Comparison of ENCODE assay signal across 1 cellular context in the genomic region with DNA sequence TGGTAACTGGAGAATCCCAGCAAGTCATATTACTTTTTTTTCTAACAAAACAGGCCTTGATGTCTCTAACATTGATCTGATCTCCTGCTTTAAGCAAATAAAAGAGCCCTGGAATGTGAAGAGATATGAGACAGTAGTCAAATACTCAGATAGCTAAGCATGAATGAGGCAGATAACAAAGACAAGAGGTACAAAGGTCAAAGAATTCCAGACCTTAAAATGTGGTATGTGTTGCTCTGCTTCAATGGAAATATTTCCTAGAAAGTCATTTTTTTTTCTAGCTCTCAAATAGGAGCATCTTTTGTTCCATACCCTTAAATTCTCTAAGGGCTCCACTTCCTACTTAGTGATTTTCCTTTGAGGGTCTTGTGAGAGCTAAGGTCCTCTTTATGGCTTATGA.
TF ChIP-seq lines count a peak whose summit lies in the region.

No MANE protein-coding gene starts in this region.

TF ChIP-seq in HepG2, 621 proteins besides CTCF, POLR2A, EP300 and RAD21 (continued from another document and continues in another):
- no peak for TF ChIP-seq CBX5 (CRISPR knock-in tag; IDR thresholded peaks at IDR 0.05; ENCODE audit: borderline replicate concordance)
- no peak; the same call in 1 of the 2 replicates for TF ChIP-seq FOSL2 (CRISPR knock-in tag; IDR thresholded peaks at IDR 0.05)
- no peak for TF ChIP-seq FOXA1 (IDR thresholded peaks at IDR 0.05)
- 0 out of 2 replicates have a peak, but pooled peaks have one; percentile 30 for TF ChIP-seq FOXA1 (CRISPR knock-in tag; IDR thresholded peaks at IDR 0.05)
- no peak for TF ChIP-seq CREB1 (IDR thresholded peaks at IDR 0.05)
- peak; percentile 27; the same call in 1 of the 2 replicates for TF ChIP-seq CREB1 (CRISPR knock-in tag; IDR thresholded peaks at IDR 0.05)
- TF ChIP-seq ZNF24 (IDR thresholded peaks at IDR 0.05), result no peak
- TF ChIP-seq HNRNPK (IDR thresholded peaks at IDR 0.05; ENCODE audit: low read depth, low read length, poor library complexity, severe bottlenecking), result no peak
- TF ChIP-seq TCF7 (IDR thresholded peaks at IDR 0.05; ENCODE audit: low read depth), result peak; percentile 47; the same call in 1 of the 2 replicates
- no peak for TF ChIP-seq ZBTB20 (CRISPR knock-in tag; IDR thresholded peaks at IDR 0.05; ENCODE audit: borderline replicate concordance, low read depth)
- TF ChIP-seq POLR2G (IDR thresholded peaks at IDR 0.05; ENCODE audit: low read depth, low read length), result no peak
- TF ChIP-seq, protein P1, sequence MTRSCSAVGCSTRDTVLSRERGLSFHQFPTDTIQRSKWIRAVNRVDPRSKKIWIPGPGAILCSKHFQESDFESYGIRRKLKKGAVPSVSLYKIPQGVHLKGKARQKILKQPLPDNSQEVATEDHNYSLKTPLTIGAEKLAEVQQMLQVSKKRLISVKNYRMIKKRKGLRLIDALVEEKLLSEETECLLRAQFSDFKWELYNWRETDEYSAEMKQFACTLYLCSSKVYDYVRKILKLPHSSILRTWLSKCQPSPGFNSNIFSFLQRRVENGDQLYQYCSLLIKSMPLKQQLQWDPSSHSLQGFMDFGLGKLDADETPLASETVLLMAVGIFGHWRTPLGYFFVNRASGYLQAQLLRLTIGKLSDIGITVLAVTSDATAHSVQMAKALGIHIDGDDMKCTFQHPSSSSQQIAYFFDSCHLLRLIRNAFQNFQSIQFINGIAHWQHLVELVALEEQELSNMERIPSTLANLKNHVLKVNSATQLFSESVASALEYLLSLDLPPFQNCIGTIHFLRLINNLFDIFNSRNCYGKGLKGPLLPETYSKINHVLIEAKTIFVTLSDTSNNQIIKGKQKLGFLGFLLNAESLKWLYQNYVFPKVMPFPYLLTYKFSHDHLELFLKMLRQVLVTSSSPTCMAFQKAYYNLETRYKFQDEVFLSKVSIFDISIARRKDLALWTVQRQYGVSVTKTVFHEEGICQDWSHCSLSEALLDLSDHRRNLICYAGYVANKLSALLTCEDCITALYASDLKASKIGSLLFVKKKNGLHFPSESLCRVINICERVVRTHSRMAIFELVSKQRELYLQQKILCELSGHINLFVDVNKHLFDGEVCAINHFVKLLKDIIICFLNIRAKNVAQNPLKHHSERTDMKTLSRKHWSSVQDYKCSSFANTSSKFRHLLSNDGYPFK (CRISPR knock-in tag; IDR thresholded peaks at IDR 0.05; ENCODE audit: borderline replicate concordance), result no peak
- TF ChIP-seq MIER3 (CRISPR knock-in tag; IDR thresholded peaks at IDR 0.05; ENCODE audit: borderline replicate concordance), result no peak
- peak; percentile 77 for TF ChIP-seq HNF4A (CRISPR knock-in tag; IDR thresholded peaks at IDR 0.05)
- TF ChIP-seq RCOR2 (CRISPR knock-in tag; IDR thresholded peaks at IDR 0.05), result no peak
- TF ChIP-seq, protein P2, sequence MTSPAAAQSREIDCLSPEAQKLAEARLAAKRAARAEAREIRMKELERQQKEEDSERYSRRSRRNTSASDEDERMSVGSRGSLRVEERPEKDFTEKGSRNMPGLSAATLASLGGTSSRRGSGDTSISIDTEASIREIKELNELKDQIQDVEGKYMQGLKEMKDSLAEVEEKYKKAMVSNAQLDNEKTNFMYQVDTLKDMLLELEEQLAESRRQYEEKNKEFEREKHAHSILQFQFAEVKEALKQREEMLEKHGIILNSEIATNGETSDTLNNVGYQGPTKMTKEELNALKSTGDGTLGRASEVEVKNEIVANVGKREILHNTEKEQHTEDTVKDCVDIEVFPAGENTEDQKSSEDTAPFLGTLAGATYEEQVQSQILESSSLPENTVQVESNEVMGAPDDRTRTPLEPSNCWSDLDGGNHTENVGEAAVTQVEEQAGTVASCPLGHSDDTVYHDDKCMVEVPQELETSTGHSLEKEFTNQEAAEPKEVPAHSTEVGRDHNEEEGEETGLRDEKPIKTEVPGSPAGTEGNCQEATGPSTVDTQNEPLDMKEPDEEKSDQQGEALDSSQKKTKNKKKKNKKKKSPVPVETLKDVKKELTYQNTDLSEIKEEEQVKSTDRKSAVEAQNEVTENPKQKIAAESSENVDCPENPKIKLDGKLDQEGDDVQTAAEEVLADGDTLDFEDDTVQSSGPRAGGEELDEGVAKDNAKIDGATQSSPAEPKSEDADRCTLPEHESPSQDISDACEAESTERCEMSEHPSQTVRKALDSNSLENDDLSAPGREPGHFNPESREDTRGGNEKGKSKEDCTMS (CRISPR knock-in tag; conservative IDR thresholded peaks at IDR 0.05), result no peak
- TF ChIP-seq PAF1 (CRISPR knock-in tag; IDR thresholded peaks at IDR 0.05), result no peak
- TF ChIP-seq, protein P3, sequence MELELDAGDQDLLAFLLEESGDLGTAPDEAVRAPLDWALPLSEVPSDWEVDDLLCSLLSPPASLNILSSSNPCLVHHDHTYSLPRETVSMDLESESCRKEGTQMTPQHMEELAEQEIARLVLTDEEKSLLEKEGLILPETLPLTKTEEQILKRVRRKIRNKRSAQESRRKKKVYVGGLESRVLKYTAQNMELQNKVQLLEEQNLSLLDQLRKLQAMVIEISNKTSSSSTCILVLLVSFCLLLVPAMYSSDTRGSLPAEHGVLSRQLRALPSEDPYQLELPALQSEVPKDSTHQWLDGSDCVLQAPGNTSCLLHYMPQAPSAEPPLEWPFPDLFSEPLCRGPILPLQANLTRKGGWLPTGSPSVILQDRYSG (CRISPR knock-in tag; IDR thresholded peaks at IDR 0.05), result no peak
- TF ChIP-seq, protein P4, sequence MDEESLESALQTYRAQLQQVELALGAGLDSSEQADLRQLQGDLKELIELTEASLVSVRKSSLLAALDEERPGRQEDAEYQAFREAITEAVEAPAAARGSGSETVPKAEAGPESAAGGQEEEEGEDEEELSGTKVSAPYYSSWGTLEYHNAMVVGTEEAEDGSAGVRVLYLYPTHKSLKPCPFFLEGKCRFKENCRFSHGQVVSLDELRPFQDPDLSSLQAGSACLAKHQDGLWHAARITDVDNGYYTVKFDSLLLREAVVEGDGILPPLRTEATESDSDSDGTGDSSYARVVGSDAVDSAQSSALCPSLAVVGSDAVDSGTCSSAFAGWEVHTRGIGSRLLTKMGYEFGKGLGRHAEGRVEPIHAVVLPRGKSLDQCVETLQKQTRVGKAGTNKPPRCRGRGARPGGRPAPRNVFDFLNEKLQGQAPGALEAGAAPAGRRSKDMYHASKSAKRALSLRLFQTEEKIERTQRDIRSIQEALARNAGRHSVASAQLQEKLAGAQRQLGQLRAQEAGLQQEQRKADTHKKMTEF (CRISPR knock-in tag; IDR thresholded peaks at IDR 0.05), result no peak
- TF ChIP-seq, protein P5, sequence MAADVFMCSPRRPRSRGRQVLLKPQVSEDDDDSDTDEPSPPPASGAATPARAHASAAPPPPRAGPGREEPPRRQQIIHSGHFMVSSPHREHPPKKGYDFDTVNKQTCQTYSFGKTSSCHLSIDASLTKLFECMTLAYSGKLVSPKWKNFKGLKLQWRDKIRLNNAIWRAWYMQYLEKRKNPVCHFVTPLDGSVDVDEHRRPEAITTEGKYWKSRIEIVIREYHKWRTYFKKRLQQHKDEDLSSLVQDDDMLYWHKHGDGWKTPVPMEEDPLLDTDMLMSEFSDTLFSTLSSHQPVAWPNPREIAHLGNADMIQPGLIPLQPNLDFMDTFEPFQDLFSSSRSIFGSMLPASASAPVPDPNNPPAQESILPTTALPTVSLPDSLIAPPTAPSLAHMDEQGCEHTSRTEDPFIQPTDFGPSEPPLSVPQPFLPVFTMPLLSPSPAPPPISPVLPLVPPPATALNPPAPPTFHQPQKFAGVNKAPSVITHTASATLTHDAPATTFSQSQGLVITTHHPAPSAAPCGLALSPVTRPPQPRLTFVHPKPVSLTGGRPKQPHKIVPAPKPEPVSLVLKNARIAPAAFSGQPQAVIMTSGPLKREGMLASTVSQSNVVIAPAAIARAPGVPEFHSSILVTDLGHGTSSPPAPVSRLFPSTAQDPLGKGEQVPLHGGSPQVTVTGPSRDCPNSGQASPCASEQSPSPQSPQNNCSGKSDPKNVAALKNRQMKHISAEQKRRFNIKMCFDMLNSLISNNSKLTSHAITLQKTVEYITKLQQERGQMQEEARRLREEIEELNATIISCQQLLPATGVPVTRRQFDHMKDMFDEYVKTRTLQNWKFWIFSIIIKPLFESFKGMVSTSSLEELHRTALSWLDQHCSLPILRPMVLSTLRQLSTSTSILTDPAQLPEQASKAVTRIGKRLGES (CRISPR knock-in tag; IDR thresholded peaks at IDR 0.05; ENCODE audit: borderline replicate concordance), result no peak
- no peak for TF ChIP-seq DR1 (CRISPR knock-in tag; IDR thresholded peaks at IDR 0.05)
- no peak for TF ChIP-seq ZNF550 (CRISPR knock-in tag; IDR thresholded peaks at IDR 0.05; ENCODE audit: borderline replicate concordance)
- TF ChIP-seq NR2F2 (IDR thresholded peaks at IDR 0.05; ENCODE audit: borderline replicate concordance, low read depth), result no peak
- TF ChIP-seq, protein P6, sequence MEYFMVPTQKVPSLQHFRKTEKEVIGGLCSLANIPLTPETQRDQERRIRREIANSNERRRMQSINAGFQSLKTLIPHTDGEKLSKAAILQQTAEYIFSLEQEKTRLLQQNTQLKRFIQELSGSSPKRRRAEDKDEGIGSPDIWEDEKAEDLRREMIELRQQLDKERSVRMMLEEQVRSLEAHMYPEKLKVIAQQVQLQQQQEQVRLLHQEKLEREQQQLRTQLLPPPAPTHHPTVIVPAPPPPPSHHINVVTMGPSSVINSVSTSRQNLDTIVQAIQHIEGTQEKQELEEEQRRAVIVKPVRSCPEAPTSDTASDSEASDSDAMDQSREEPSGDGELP (IDR thresholded peaks at IDR 0.05; ENCODE audit: borderline replicate concordance, low read depth), result no peak
- TF ChIP-seq HDAC2 (CRISPR knock-in tag; IDR thresholded peaks at IDR 0.05), result 0 out of 2 replicates have a peak, but pooled peaks have one; percentile 22
- TF ChIP-seq NAIF1 (CRISPR knock-in tag; IDR thresholded peaks at IDR 0.05; ENCODE audit: borderline replicate concordance), result no peak
- no peak for TF ChIP-seq CAMTA2 (CRISPR knock-in tag; IDR thresholded peaks at IDR 0.05; ENCODE audit: borderline replicate concordance)
- TF ChIP-seq ZNF225 (CRISPR knock-in tag; IDR thresholded peaks at IDR 0.05), result no peak
- no peak for TF ChIP-seq ATF7-NPFF (CRISPR knock-in tag; IDR thresholded peaks at IDR 0.05; ENCODE audit: low read depth)
- TF ChIP-seq, protein P7, sequence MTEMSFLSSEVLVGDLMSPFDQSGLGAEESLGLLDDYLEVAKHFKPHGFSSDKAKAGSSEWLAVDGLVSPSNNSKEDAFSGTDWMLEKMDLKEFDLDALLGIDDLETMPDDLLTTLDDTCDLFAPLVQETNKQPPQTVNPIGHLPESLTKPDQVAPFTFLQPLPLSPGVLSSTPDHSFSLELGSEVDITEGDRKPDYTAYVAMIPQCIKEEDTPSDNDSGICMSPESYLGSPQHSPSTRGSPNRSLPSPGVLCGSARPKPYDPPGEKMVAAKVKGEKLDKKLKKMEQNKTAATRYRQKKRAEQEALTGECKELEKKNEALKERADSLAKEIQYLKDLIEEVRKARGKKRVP (CRISPR knock-in tag; IDR thresholded peaks at IDR 0.05), result no peak
- peak; percentile 82; the same call in 1 of the 2 replicates for TF ChIP-seq HMG20B (CRISPR knock-in tag; conservative IDR thresholded peaks at IDR 0.05)
- TF ChIP-seq, protein P8, sequence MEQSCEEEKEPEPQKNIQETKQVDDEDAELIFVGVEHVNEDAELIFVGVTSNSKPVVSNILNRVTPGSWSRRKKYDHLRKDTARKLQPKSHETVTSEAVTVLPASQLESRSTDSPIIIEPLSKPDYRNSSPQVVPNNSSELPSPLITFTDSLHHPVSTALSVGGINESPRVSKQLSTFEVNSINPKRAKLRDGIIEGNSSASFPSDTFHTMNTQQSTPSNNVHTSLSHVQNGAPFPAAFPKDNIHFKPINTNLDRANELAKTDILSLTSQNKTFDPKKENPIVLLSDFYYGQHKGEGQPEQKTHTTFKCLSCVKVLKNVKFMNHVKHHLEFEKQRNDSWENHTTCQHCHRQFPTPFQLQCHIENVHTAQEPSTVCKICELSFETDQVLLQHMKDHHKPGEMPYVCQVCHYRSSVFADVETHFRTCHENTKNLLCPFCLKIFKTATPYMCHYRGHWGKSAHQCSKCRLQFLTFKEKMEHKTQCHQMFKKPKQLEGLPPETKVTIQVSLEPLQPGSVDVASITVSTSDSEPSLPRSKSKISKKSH (CRISPR knock-in tag; IDR thresholded peaks at IDR 0.05; ENCODE audit: borderline replicate concordance), result no peak
- TF ChIP-seq, protein P9, sequence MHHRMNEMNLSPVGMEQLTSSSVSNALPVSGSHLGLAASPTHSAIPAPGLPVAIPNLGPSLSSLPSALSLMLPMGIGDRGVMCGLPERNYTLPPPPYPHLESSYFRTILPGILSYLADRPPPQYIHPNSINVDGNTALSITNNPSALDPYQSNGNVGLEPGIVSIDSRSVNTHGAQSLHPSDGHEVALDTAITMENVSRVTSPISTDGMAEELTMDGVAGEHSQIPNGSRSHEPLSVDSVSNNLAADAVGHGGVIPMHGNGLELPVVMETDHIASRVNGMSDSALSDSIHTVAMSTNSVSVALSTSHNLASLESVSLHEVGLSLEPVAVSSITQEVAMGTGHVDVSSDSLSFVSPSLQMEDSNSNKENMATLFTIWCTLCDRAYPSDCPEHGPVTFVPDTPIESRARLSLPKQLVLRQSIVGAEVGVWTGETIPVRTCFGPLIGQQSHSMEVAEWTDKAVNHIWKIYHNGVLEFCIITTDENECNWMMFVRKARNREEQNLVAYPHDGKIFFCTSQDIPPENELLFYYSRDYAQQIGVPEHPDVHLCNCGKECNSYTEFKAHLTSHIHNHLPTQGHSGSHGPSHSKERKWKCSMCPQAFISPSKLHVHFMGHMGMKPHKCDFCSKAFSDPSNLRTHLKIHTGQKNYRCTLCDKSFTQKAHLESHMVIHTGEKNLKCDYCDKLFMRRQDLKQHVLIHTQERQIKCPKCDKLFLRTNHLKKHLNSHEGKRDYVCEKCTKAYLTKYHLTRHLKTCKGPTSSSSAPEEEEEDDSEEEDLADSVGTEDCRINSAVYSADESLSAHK (CRISPR knock-in tag; IDR thresholded peaks at IDR 0.05; ENCODE audit: borderline replicate concordance), result no peak
- TF ChIP-seq, protein P10, sequence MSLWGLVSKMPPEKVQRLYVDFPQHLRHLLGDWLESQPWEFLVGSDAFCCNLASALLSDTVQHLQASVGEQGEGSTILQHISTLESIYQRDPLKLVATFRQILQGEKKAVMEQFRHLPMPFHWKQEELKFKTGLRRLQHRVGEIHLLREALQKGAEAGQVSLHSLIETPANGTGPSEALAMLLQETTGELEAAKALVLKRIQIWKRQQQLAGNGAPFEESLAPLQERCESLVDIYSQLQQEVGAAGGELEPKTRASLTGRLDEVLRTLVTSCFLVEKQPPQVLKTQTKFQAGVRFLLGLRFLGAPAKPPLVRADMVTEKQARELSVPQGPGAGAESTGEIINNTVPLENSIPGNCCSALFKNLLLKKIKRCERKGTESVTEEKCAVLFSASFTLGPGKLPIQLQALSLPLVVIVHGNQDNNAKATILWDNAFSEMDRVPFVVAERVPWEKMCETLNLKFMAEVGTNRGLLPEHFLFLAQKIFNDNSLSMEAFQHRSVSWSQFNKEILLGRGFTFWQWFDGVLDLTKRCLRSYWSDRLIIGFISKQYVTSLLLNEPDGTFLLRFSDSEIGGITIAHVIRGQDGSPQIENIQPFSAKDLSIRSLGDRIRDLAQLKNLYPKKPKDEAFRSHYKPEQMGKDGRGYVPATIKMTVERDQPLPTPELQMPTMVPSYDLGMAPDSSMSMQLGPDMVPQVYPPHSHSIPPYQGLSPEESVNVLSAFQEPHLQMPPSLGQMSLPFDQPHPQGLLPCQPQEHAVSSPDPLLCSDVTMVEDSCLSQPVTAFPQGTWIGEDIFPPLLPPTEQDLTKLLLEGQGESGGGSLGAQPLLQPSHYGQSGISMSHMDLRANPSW (CRISPR knock-in tag; IDR thresholded peaks at IDR 0.05; ENCODE audit: borderline replicate concordance), result no peak
- TF ChIP-seq, protein P11, sequence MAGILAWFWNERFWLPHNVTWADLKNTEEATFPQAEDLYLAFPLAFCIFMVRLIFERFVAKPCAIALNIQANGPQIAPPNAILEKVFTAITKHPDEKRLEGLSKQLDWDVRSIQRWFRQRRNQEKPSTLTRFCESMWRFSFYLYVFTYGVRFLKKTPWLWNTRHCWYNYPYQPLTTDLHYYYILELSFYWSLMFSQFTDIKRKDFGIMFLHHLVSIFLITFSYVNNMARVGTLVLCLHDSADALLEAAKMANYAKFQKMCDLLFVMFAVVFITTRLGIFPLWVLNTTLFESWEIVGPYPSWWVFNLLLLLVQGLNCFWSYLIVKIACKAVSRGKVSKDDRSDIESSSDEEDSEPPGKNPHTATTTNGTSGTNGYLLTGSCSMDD (CRISPR knock-in tag; IDR thresholded peaks at IDR 0.05), result no peak
- no peak for TF ChIP-seq ZFP37 (CRISPR knock-in tag; IDR thresholded peaks at IDR 0.05; ENCODE audit: borderline replicate concordance)
